Comparison of ENCODE assay signal across 21 cellular contexts in the genomic region with DNA sequence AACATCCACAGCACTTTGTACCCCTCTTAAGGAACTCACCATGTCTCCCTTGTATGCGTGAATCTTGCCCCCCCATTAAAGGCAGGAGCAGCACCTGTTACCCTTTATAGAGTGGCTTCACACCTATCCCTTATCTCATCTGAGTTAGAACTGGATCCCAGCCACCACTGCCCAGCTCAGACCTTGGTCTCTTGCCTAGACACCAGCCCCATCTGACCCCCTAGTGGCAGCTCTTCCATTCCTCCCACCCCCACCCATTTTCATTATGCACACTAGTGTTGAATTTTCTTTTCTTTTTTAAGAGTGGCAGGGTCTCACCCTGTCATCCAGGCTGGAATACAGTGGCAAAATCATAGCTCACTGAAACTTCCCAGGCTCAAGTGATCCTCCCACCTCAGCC. TPM values are rescaled to one million over a fixed set of nuclear protein-coding genes. Genes with fewer than 3 reads are reported as not detected.
DNase-seq lines count a peak whose midpoint lies in the region; ATAC-seq and TF ChIP-seq lines count a peak whose summit lies in the region.
"Had no signal": no experiment of that assay in that cellular context is flagged by ENCODE, and none has a peak within 500 bp of the region (broad histone marks: within the 10 kb centered on the region; RNA-seq: fewer than 3 reads in every experiment).

No MANE protein-coding gene starts in this region.

- peaks cover 16% of the 10 kb centered on the region for H3K4me1 ChIP-seq in OCI-LY1 (ENCODE audit: insufficient read depth, low read length, severe bottlenecking)

- peaks cover 11% of the 10 kb centered on the region for H3K27me3 Mint-ChIP-seq in endothelial cell (ENCODE audit: unreplicated experiment)
- no peaks in the 10 kb centered on the region for H3K27me3 Mint-ChIP-seq in stimulated activated naive B cell treated with anti-CD40 and anti-IgM and Interleukin-4, amounts not matched to agents 10 μg/mL and 1 μg/mL and 100 μg/mL, for 72 hours
- no peaks in the 10 kb centered on the region for H3K27me3 Mint-ChIP-seq in activated CD4-positive, alpha-beta T cell treated with anti-CD3 and anti-CD28 coated beads, Interleukin-2, amount 10 ng/mL, durations not matched to agents 7 days and 5 days
- H3K27me3 Mint-ChIP-seq: T-helper 17 cell had no signal

- no peaks in the 10 kb centered on the region for H3F3A ChIP-seq in OCI-LY1 (ENCODE audit: insufficient read depth, low read length)

- H3K4me3 ChIP-seq in OCI-LY1 (ENCODE audit: low read depth, low read length, poor library complexity, severe bottlenecking), result no peak overlapping the region
- no peak overlapping the region for H3K4me3 ChIP-seq in MG63
- H3K4me3 ChIP-seq: BLaER1 treated with 17β-estradiol and CSF1 and Interleukin-3, amounts not matched to agents 10 nM and 100 nM had no signal

- no peak overlapping the region for H3K27ac ChIP-seq in OCI-LY1 (ENCODE audit: low read depth, low read length, poor library complexity, severe bottlenecking)
- H3K27ac ChIP-seq: BLaER1 treated with 17β-estradiol and CSF1 and Interleukin-3, amounts not matched to agents 10 nM and 100 nM; HL-60 had no signal

- H2AFZ ChIP-seq in OCI-LY1 (ENCODE audit: low read length), result no peak overlapping the region

- H3K9me3 ChIP-seq in OCI-LY1 (ENCODE audit: low read length) (no peaks in the 10 kb centered on the region), MG63 (no peaks in the 10 kb centered on the region)
- H3K9me3 ChIP-seq: BLaER1 treated with 17β-estradiol and CSF1 and Interleukin-3, amounts not matched to agents 10 nM and 100 nM had no signal

- POLR2A ChIA-PET in activated CD4-positive, alpha-beta T cell treated with anti-CD3 and anti-CD28 coated beads, Interleukin-2, amount 10 ng/mL, durations not matched to agents 7 days and 5 days (lab: Charles Lee), result interaction anchor here (0.7 kb wide), 1 partner anchor 234 kb away, joined by 7 read pairs; no protein-coding TSS in a partner anchor

- no peaks in the 10 kb centered on the region for H3K9me2 ChIP-seq in OCI-LY1 (ENCODE audit: low read depth, low read length)

- CTCF ChIA-PET in activated CD4-positive, alpha-beta T cell treated with anti-CD3 and anti-CD28 coated beads, Interleukin-2, amount 10 ng/mL, durations not matched to agents 7 days and 5 days (lab: Charles Lee), result interaction anchor here (0.6 to 1.5 kb wide), 5 partner anchors 10 to 1142 kb away, joined by 3 to 6 read pairs (median 3); partner anchors contain the start of gene VPS18

- H3K36me3 ChIP-seq in OCI-LY1 (ENCODE audit: insufficient read depth, low read length) (no peaks in the 10 kb centered on the region), MG63 (no peaks in the 10 kb centered on the region)

- H3K4me2 ChIP-seq in OCI-LY1 (ENCODE audit: low read length), result no peak overlapping the region
- H3K4me2 ChIP-seq: BLaER1 treated with 17β-estradiol and CSF1 and Interleukin-3, amounts not matched to agents 10 nM and 100 nM had no signal

- TF ChIP-seq CTCF in GM12874 (IDR thresholded peaks at IDR 0.05; ENCODE audit: insufficient read depth, low read depth, low read length) (0 out of 2 replicates have a peak, but pooled peaks have one; percentile 8), OCI-LY1 (IDR thresholded peaks at IDR 0.05; ENCODE audit: low read length) (peak; percentile 30; the same call in 1 of the 2 replicates), endothelial cell (IDR thresholded peaks at IDR 0.05; ENCODE audit: unreplicated experiment) (no peak)

- H3K4me3 Mint-ChIP-seq in endothelial cell (ENCODE audit: unreplicated experiment), result no peak overlapping the region
- H3K4me3 Mint-ChIP-seq in stimulated activated naive B cell treated with anti-CD40 and anti-IgM and Interleukin-4, amounts not matched to agents 10 μg/mL and 1 μg/mL and 100 μg/mL, for 72 hours, result no peak overlapping the region
- H3K4me3 Mint-ChIP-seq in activated CD4-positive, alpha-beta T cell treated with anti-CD3 and anti-CD28 coated beads, Interleukin-2, amount 10 ng/mL, durations not matched to agents 7 days and 5 days, result no peak overlapping the region
- H3K4me3 Mint-ChIP-seq: T-helper 17 cell had no signal

- no peak overlapping the region for H3K9ac ChIP-seq in OCI-LY1 (ENCODE audit: low read length)
- H3K9ac ChIP-seq: BLaER1 treated with 17β-estradiol and CSF1 and Interleukin-3, amounts not matched to agents 10 nM and 100 nM had no signal

- DNase-seq in endothelial cell (ENCODE audit: low spot score) (no peak), MG63 (no peak), SHP77 treated with DMSO at 0.1 percent for 48 hours (lab: John Stamatoyannopoulos, UW) (no peak)
- no peak for DNase-seq in stimulated activated naive B cell treated with anti-CD40 and anti-IgM and Interleukin-4, amounts not matched to agents 10 μg/mL and 1 μg/mL and 100 μg/mL, for 72 hours
- DNase-seq in activated CD4-positive, alpha-beta T cell treated with anti-CD3 and anti-CD28 coated beads, Interleukin-2, amount 10 ng/mL, durations not matched to agents 7 days and 5 days, result no peak
- DNase-seq: COR-L47; DMS53; KBM-7; NCI-H1105; NCI-H187; NCI-H69; NK-92 treated with Interleukin-12 subunit alpha and Interleukin-12 subunit beta, amount 100 ng/mL, for 24 hours; SHP77; T-helper 17 cell had no signal

- H3K4me1 Mint-ChIP-seq in endothelial cell (ENCODE audit: unreplicated experiment), result peaks cover 13% of the 10 kb centered on the region
- peaks cover 19 to 21% of the 10 kb centered on the region in 2 donors for H3K4me1 Mint-ChIP-seq in stimulated activated naive B cell treated with anti-CD40 and anti-IgM and Interleukin-4, amounts not matched to agents 10 μg/mL and 1 μg/mL and 100 μg/mL, for 72 hours
- H3K4me1 Mint-ChIP-seq in activated CD4-positive, alpha-beta T cell treated with anti-CD3 and anti-CD28 coated beads, Interleukin-2, amount 10 ng/mL, durations not matched to agents 7 days and 5 days, result peaks cover 35% of the 10 kb centered on the region

- H3K36me3 Mint-ChIP-seq in endothelial cell (ENCODE audit: low read depth, unreplicated experiment), result peaks cover 13% of the 10 kb centered on the region
- H3K36me3 Mint-ChIP-seq in stimulated activated naive B cell treated with anti-CD40 and anti-IgM and Interleukin-4, amounts not matched to agents 10 μg/mL and 1 μg/mL and 100 μg/mL, for 72 hours, result peaks cover 8 to 22% of the 10 kb centered on the region in 2 donors
- peaks cover 14% of the 10 kb centered on the region for H3K36me3 Mint-ChIP-seq in activated CD4-positive, alpha-beta T cell treated with anti-CD3 and anti-CD28 coated beads, Interleukin-2, amount 10 ng/mL, durations not matched to agents 7 days and 5 days (ENCODE audit: low read depth)

- no peaks in the 10 kb centered on the region for H4K20me1 ChIP-seq in OCI-LY1 (ENCODE audit: insufficient read depth, low read length)

- H3K27ac Mint-ChIP-seq in endothelial cell (ENCODE audit: unreplicated experiment), result peak overlapping the region; percentile 61
- peak overlapping the region; percentile 0 for H3K27ac Mint-ChIP-seq in stimulated activated naive B cell treated with anti-CD40 and anti-IgM and Interleukin-4, amounts not matched to agents 10 μg/mL and 1 μg/mL and 100 μg/mL, for 72 hours
- H3K27ac Mint-ChIP-seq in activated CD4-positive, alpha-beta T cell treated with anti-CD3 and anti-CD28 coated beads, Interleukin-2, amount 10 ng/mL, durations not matched to agents 7 days and 5 days, result no peak overlapping the region
- H3K27ac Mint-ChIP-seq: T-helper 17 cell had no signal

- H3K27me3 ChIP-seq in OCI-LY1 (ENCODE audit: insufficient read depth, low read length) (no peaks in the 10 kb centered on the region), MG63 (no peaks in the 10 kb centered on the region)
- H3K27me3 ChIP-seq: BLaER1 treated with 17β-estradiol and CSF1 and Interleukin-3, amounts not matched to agents 10 nM and 100 nM had no signal

- no peak for ATAC-seq in stimulated activated naive B cell treated with anti-CD40 and anti-IgM and Interleukin-4, amounts not matched to agents 10 μg/mL and 1 μg/mL and 100 μg/mL, for 72 hours (replicated peaks)
- ATAC-seq: HCT116, Panc1, T-helper 17 cell had no signal

- no peaks in the 10 kb centered on the region for H3K9me3 Mint-ChIP-seq in endothelial cell (ENCODE audit: unreplicated experiment)
- no peaks in the 10 kb centered on the region for H3K9me3 Mint-ChIP-seq in stimulated activated naive B cell treated with anti-CD40 and anti-IgM and Interleukin-4, amounts not matched to agents 10 μg/mL and 1 μg/mL and 100 μg/mL, for 72 hours
- H3K9me3 Mint-ChIP-seq in activated CD4-positive, alpha-beta T cell treated with anti-CD3 and anti-CD28 coated beads, Interleukin-2, amount 10 ng/mL, durations not matched to agents 7 days and 5 days, result no peaks in the 10 kb centered on the region

- 0 out of 2 replicates have a peak, but pooled peaks cover 3% of the 10 kb centered on the region for H3K79me2 ChIP-seq in OCI-LY1 (ENCODE audit: insufficient read depth, low read length)

RNA-seq across cellular contexts. Expression of gene ZFYVE19, which starts 3.2 kb away (rescaled TPM):
- total RNA-seq in endothelial cell (ENCODE audit: unreplicated experiment), result 31.5 TPM
- 10 to 100 TPM; 31.1 to 32.2 TPM for total RNA-seq in activated CD4-positive, alpha-beta T cell treated with anti-CD3 and anti-CD28 coated beads, Interleukin-2, amount 10 ng/mL, durations not matched to agents 7 days and 5 days
- total RNA-seq in MG63 (2014; rRNA removed; shearing (Covaris generic); ENCODE audit: low replicate concordance), result 6.4 and 27.8 TPM in 2 replicates

RNA-seq across cellular contexts. Expression of gene DNAJC17, which starts 3.6 kb away (rescaled TPM):
- 55.6 TPM for total RNA-seq in endothelial cell (ENCODE audit: unreplicated experiment)
- 10 to 100 TPM; 42.2 to 44.3 TPM for total RNA-seq in activated CD4-positive, alpha-beta T cell treated with anti-CD3 and anti-CD28 coated beads, Interleukin-2, amount 10 ng/mL, durations not matched to agents 7 days and 5 days
- 44.9 and 75.8 TPM in 2 replicates for total RNA-seq in MG63 (2014; rRNA removed; shearing (Covaris generic); ENCODE audit: low replicate concordance)

RNA-seq across cellular contexts. Expression of gene PPP1R14D, which starts 24.8 kb away (rescaled TPM):
- not detected for total RNA-seq in endothelial cell (ENCODE audit: unreplicated experiment)
- total RNA-seq in activated CD4-positive, alpha-beta T cell treated with anti-CD3 and anti-CD28 coated beads, Interleukin-2, amount 10 ng/mL, durations not matched to agents 7 days and 5 days, result not detected
- total RNA-seq in MG63 (2014; rRNA removed; shearing (Covaris generic); ENCODE audit: low replicate concordance), result not detected in 2 replicates
- total RNA-seq: MCF 10A, T-helper 17 cell had no signal

RNA-seq across cellular contexts. Expression of gene C15orf62, which starts 33.9 kb away (rescaled TPM):
- total RNA-seq in endothelial cell (ENCODE audit: unreplicated experiment), result not detected
- total RNA-seq in activated CD4-positive, alpha-beta T cell treated with anti-CD3 and anti-CD28 coated beads, Interleukin-2, amount 10 ng/mL, durations not matched to agents 7 days and 5 days, result 1 to 10 TPM; 1.0 to 1.3 TPM
- not detected in 2 replicates for total RNA-seq in MG63 (2014; rRNA removed; shearing (Covaris generic); ENCODE audit: low replicate concordance)

RNA-seq across cellular contexts. Expression of gene GCHFR, which starts 39.8 kb away (rescaled TPM):
- 4.6 TPM for total RNA-seq in endothelial cell (ENCODE audit: unreplicated experiment)
- 10 to 100 TPM; 33.9 to 35.5 TPM for total RNA-seq in activated CD4-positive, alpha-beta T cell treated with anti-CD3 and anti-CD28 coated beads, Interleukin-2, amount 10 ng/mL, durations not matched to agents 7 days and 5 days
- 3.5 and 4.4 TPM in 2 replicates for total RNA-seq in MG63 (2014; rRNA removed; shearing (Covaris generic); ENCODE audit: low replicate concordance)
